26 cellular contexts compared by ENCODE assay signal in genomic region chr12:118259079-118259478, GRCh38.
DNase-seq lines count a peak whose midpoint lies in the region; ATAC-seq, FAIRE-seq and TF ChIP-seq lines count a peak whose summit lies in the region.
"Had no signal": no experiment of that assay in that cellular context is flagged by ENCODE, and none has a peak within 500 bp of the region (broad histone marks: within the 10 kb centered on the region; RNA-seq: fewer than 3 reads in every experiment).

No MANE protein-coding gene starts in this region.

- H3K27ac ChIP-seq in astrocyte (ENCODE audit: low read depth, low read length) = no peak overlapping the region
- no peak overlapping the region for H3K27ac ChIP-seq in CD8-positive, alpha-beta memory T cell (ENCODE audit: low read depth, low read length)
- H3K27ac ChIP-seq: BLaER1 treated with 17β-estradiol and CSF1 and Interleukin-3, amounts not matched to agents 10 nM and 100 nM; epithelial cell of prostate; foreskin keratinocyte; GM23248; sigmoid colon; thyroid gland had no signal

- no peak overlapping the region for H3K27ac Mint-ChIP-seq in astrocyte (ENCODE audit: unreplicated experiment)
- H3K27ac Mint-ChIP-seq in CD8-positive, alpha-beta memory T cell = peak overlapping the region in 1 of 8 donors; percentile 29
- no peak overlapping the region for H3K27ac Mint-ChIP-seq in activated CD8-positive, alpha-beta T cell treated with anti-CD3 and anti-CD28 coated beads, Interleukin-2, amount 10 ng/mL, durations not matched to agents 7 days and 5 days
- H3K27ac Mint-ChIP-seq in T-helper 17 cell = no peak overlapping the region
- H3K27ac Mint-ChIP-seq: activated naive CD4-positive, alpha-beta T cell treated with anti-CD3 and anti-CD28 coated beads for 36 hours; nephron progenitor cell; T-helper 2 cell treated with Interferon-gamma antibody and Interleukin-4, amounts not matched to agents 5 μg/mL and 100 μg/mL, for 36 hours had no signal

- DNase-seq in A172 (ENCODE audit: low spot score) (peak; percentile 42), H54 (ENCODE audit: insufficient read length, low spot score) (no peak), astrocyte (ENCODE audit: low read depth) (peak; percentile 22), islet precursor cell (peak; percentile 59), omental fat pad (ENCODE audit: low spot score) (no peak), T-helper 17 cell (no peak)
- DNase-seq in CD8-positive, alpha-beta memory T cell = no peak
- no peak for DNase-seq in activated CD8-positive, alpha-beta T cell treated with anti-CD3 and anti-CD28 coated beads, Interleukin-2, amount 10 ng/mL, durations not matched to agents 7 days and 5 days
- DNase-seq: activated CD4-positive, alpha-beta T cell treated with anti-CD3 and anti-CD28 coated beads for 48 hours; activated naive CD4-positive, alpha-beta T cell treated with anti-CD3 and anti-CD28 coated beads for 36 hours; anterior cingulate cortex; cerebellar nuclear complex; foreskin keratinocyte; GM23248; immature natural killer cell; left ventricle myocardium superior; NCI-H1048; NCI-H187 treated with DMSO at 0.1 percent for 48 hours; NCI-H526 treated with DMSO at 0.1 percent for 48 hours; nephron progenitor cell; sigmoid colon; stimulated activated naive CD8-positive, alpha-beta T cell treated with anti-CD3 and anti-CD28 coated beads, Interleukin-15, amount 100 ng/mL, for 72 hours; thyroid gland had no signal

- no peaks in the 10 kb centered on the region for H3K27me3 ChIP-seq in astrocyte (ENCODE audit: insufficient read depth, low read length)
- H3K27me3 ChIP-seq in CD8-positive, alpha-beta memory T cell (ENCODE audit: insufficient read depth, low read length, poor library complexity, severe bottlenecking) = no peaks in the 10 kb centered on the region
- H3K27me3 ChIP-seq: BLaER1 treated with 17β-estradiol and CSF1 and Interleukin-3, amounts not matched to agents 10 nM and 100 nM; foreskin keratinocyte; sigmoid colon; thyroid gland had no signal

- POLR2A ChIA-PET in CD8-positive, alpha-beta memory T cell (lab: Charles Lee) = no interaction called here
- POLR2A ChIA-PET in activated CD8-positive, alpha-beta T cell treated with anti-CD3 and anti-CD28 coated beads, Interleukin-2, amount 10 ng/mL, durations not matched to agents 7 days and 5 days (lab: Charles Lee) = no interaction called here

- CTCF ChIA-PET in CD8-positive, alpha-beta memory T cell (lab: Charles Lee) = no interaction called here
- CTCF ChIA-PET in activated CD8-positive, alpha-beta T cell treated with anti-CD3 and anti-CD28 coated beads, Interleukin-2, amount 10 ng/mL, durations not matched to agents 7 days and 5 days (lab: Charles Lee) = interaction anchor here (1.4 kb wide), 1 partner anchor 117 kb away, joined by 3 read pairs; no protein-coding TSS in a partner anchor

- TF ChIP-seq CTCF in astrocyte (IDR thresholded peaks at IDR 0.05; ENCODE audit: insufficient read depth, low read depth, low read length) = no peak
- no peak for TF ChIP-seq CTCF in omental fat pad (IDR thresholded peaks at IDR 0.05)

- H3K9ac ChIP-seq in astrocyte (ENCODE audit: low read length) = no peak overlapping the region
- H3K9ac ChIP-seq: BLaER1 treated with 17β-estradiol and CSF1 and Interleukin-3, amounts not matched to agents 10 nM and 100 nM; GM23248 had no signal

- ATAC-seq in activated CD8-positive, alpha-beta T cell treated with anti-CD3 and anti-CD28 coated beads, Interleukin-2, amount 10 ng/mL, durations not matched to agents 7 days and 5 days = no peak
- ATAC-seq in omental fat pad (ENCODE audit: low FRiP score) (no peak), T-helper 17 cell (no peak)
- ATAC-seq: foreskin keratinocyte; left ventricle myocardium superior; stimulated activated naive CD8-positive, alpha-beta T cell treated with anti-CD3 and anti-CD28 coated beads, Interleukin-15, amount 100 ng/mL, for 72 hours had no signal

- FAIRE-seq in H54 (lab: Jason Lieb, UNC) (peak; percentile 71), astrocyte (lab: Jason Lieb, UNC) (no peak)

- H4K20me1 ChIP-seq in astrocyte (ENCODE audit: insufficient read depth, low read length) = peaks cover 4% of the 10 kb centered on the region

- no peaks in the 10 kb centered on the region for H3K79me2 ChIP-seq in astrocyte (ENCODE audit: insufficient read depth, low read length)

- no peak overlapping the region for H3K4me3 ChIP-seq in astrocyte (ENCODE audit: insufficient read depth, low read depth, low read length)
- no peak overlapping the region for H3K4me3 ChIP-seq in CD8-positive, alpha-beta memory T cell (ENCODE audit: low read length)
- H3K4me3 ChIP-seq: BLaER1 treated with 17β-estradiol and CSF1 and Interleukin-3, amounts not matched to agents 10 nM and 100 nM; GM23248; sigmoid colon; thyroid gland had no signal

- no peak overlapping the region for H3K4me2 ChIP-seq in astrocyte (ENCODE audit: low read length)
- H3K4me2 ChIP-seq: BLaER1 treated with 17β-estradiol and CSF1 and Interleukin-3, amounts not matched to agents 10 nM and 100 nM had no signal

- no peaks in the 10 kb centered on the region for H3K9me3 ChIP-seq in astrocyte (ENCODE audit: insufficient read depth, low read depth, low read length)
- no peaks in the 10 kb centered on the region for H3K9me3 ChIP-seq in CD8-positive, alpha-beta memory T cell (ENCODE audit: low read length)
- no peaks in the 10 kb centered on the region for H3K9me3 ChIP-seq in T-helper 17 cell (ENCODE audit: control insufficient read depth, low read length, poor library complexity, severe bottlenecking)
- H3K9me3 ChIP-seq: sigmoid colon, thyroid gland had no signal

- H3K4me3 Mint-ChIP-seq in astrocyte (ENCODE audit: unreplicated experiment) = no peak overlapping the region
- peak overlapping the region in 1 of 7 donors; percentile 4 for H3K4me3 Mint-ChIP-seq in CD8-positive, alpha-beta memory T cell
- H3K4me3 Mint-ChIP-seq in activated CD8-positive, alpha-beta T cell treated with anti-CD3 and anti-CD28 coated beads, Interleukin-2, amount 10 ng/mL, durations not matched to agents 7 days and 5 days = no peak overlapping the region
- H3K4me3 Mint-ChIP-seq in T-helper 17 cell = no peak overlapping the region
- H3K4me3 Mint-ChIP-seq: activated naive CD4-positive, alpha-beta T cell treated with anti-CD3 and anti-CD28 coated beads for 36 hours; immature natural killer cell; nephron progenitor cell; stimulated activated naive CD8-positive, alpha-beta T cell treated with anti-CD3 and anti-CD28 coated beads, Interleukin-15, amount 100 ng/mL, for 72 hours; T-helper 2 cell treated with Interferon-gamma antibody and Interleukin-4, amounts not matched to agents 5 μg/mL and 100 μg/mL, for 36 hours had no signal

- H3K36me3 Mint-ChIP-seq in astrocyte (ENCODE audit: low read depth, unreplicated experiment) = peaks cover 3% of the 10 kb centered on the region
- peaks cover 20 to 68% (median 25%) of the 10 kb centered on the region in 3 donors for H3K36me3 Mint-ChIP-seq in CD8-positive, alpha-beta memory T cell
- peaks cover 42% of the 10 kb centered on the region for H3K36me3 Mint-ChIP-seq in activated CD8-positive, alpha-beta T cell treated with anti-CD3 and anti-CD28 coated beads, Interleukin-2, amount 10 ng/mL, durations not matched to agents 7 days and 5 days (ENCODE audit: low read depth)
- peaks cover 14% of the 10 kb centered on the region for H3K36me3 Mint-ChIP-seq in T-helper 17 cell (ENCODE audit: low read depth)

- H3K36me3 ChIP-seq in astrocyte (ENCODE audit: insufficient read depth, low read length) = no peaks in the 10 kb centered on the region
- H3K36me3 ChIP-seq in CD8-positive, alpha-beta memory T cell (ENCODE audit: insufficient read depth, low read length) = peaks cover 5% of the 10 kb centered on the region

- no peaks in the 10 kb centered on the region for H3K9me3 Mint-ChIP-seq in astrocyte (ENCODE audit: unreplicated experiment)
- peaks cover 0 to 11% (median 0%) of the 10 kb centered on the region in 5 donors for H3K9me3 Mint-ChIP-seq in CD8-positive, alpha-beta memory T cell
- H3K9me3 Mint-ChIP-seq in activated CD8-positive, alpha-beta T cell treated with anti-CD3 and anti-CD28 coated beads, Interleukin-2, amount 10 ng/mL, durations not matched to agents 7 days and 5 days (ENCODE audit: insufficient read depth) = no peaks in the 10 kb centered on the region
- H3K9me3 Mint-ChIP-seq: immature natural killer cell; stimulated activated naive CD8-positive, alpha-beta T cell treated with anti-CD3 and anti-CD28 coated beads, Interleukin-15, amount 100 ng/mL, for 72 hours had no signal

- H2AFZ ChIP-seq in astrocyte (ENCODE audit: low read depth, low read length) = no peak overlapping the region
- H2AFZ ChIP-seq: GM23248 had no signal

- TF ChIP-seq POLR2A in H54 (IDR thresholded peaks at IDR 0.05; ENCODE audit: low read depth, low read length) = no peak

- no peaks in the 10 kb centered on the region for H3K27me3 Mint-ChIP-seq in astrocyte (ENCODE audit: low read depth, unreplicated experiment)
- H3K27me3 Mint-ChIP-seq in CD8-positive, alpha-beta memory T cell = no peaks in the 10 kb centered on the region
- no peaks in the 10 kb centered on the region for H3K27me3 Mint-ChIP-seq in activated CD8-positive, alpha-beta T cell treated with anti-CD3 and anti-CD28 coated beads, Interleukin-2, amount 10 ng/mL, durations not matched to agents 7 days and 5 days (ENCODE audit: low read depth)
- no peaks in the 10 kb centered on the region for H3K27me3 Mint-ChIP-seq in T-helper 17 cell
- H3K27me3 Mint-ChIP-seq: stimulated activated naive CD8-positive, alpha-beta T cell treated with anti-CD3 and anti-CD28 coated beads, Interleukin-15, amount 100 ng/mL, for 72 hours had no signal

- H3K4me1 ChIP-seq in astrocyte (ENCODE audit: insufficient read depth, low read length) = no peaks in the 10 kb centered on the region
- H3K4me1 ChIP-seq in CD8-positive, alpha-beta memory T cell (ENCODE audit: insufficient read depth, low read length) = no peaks in the 10 kb centered on the region
- H3K4me1 ChIP-seq: BLaER1 treated with 17β-estradiol and CSF1 and Interleukin-3, amounts not matched to agents 10 nM and 100 nM; foreskin keratinocyte; sigmoid colon; thyroid gland had no signal

- H3K4me1 Mint-ChIP-seq in astrocyte (ENCODE audit: low read depth, unreplicated experiment) = no peaks in the 10 kb centered on the region
- H3K4me1 Mint-ChIP-seq in CD8-positive, alpha-beta memory T cell = peaks cover 9 to 31% (median 23%) of the 10 kb centered on the region in 3 donors
- H3K4me1 Mint-ChIP-seq in activated CD8-positive, alpha-beta T cell treated with anti-CD3 and anti-CD28 coated beads, Interleukin-2, amount 10 ng/mL, durations not matched to agents 7 days and 5 days (ENCODE audit: low read depth) = no peaks in the 10 kb centered on the region
- H3K4me1 Mint-ChIP-seq in T-helper 17 cell = peaks cover 5% of the 10 kb centered on the region
- H3K4me1 Mint-ChIP-seq: nephron progenitor cell; stimulated activated naive CD8-positive, alpha-beta T cell treated with anti-CD3 and anti-CD28 coated beads, Interleukin-15, amount 100 ng/mL, for 72 hours had no signal

Comparison
In these comparisons a context has a peak if more than half of its experiments do, and no peak if none do; other contexts are left out.
1. DNase-seq: peak in A172 (single experiment), astrocyte (single experiment) and islet precursor cell (single experiment); none in H54 (single experiment), CD8-positive, alpha-beta memory T cell (0 of 5), activated CD8-positive, alpha-beta T cell treated with anti-CD3 and anti-CD28 coated beads, Interleukin-2, amount 10 ng/mL, durations not matched to agents 7 days and 5 days (single experiment), omental fat pad (single experiment) and T-helper 17 cell (0 of 3).